ENCODE assay signal across 18 cellular contexts in the genomic region with DNA sequence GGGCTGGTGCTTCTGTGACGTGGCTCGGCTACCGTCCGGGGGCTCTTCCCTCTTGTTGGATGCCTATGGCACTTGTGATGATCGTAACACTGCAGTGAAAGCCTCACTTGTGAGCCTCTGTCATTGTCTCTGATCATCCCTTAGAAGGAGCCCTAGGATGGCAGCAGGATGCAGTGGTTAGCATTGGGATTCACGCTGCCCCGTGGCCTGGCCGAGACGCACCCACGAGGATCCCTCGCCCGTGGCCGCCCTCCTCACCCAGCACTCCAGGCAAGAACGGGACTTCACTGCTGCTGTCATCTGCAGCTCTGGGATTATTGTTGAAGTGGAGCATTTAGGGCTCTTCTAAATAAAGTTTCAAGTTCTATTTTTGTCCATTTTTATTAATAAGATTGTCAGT. TPM values are rescaled to one million over a fixed set of nuclear protein-coding genes. Genes with fewer than 3 reads are reported as not detected.
DNase-seq lines count a peak whose midpoint lies in the region; ATAC-seq and TF ChIP-seq lines count a peak whose summit lies in the region.
"Had no signal": no experiment of that assay in that cellular context is flagged by ENCODE, and none has a peak within 500 bp of the region (broad histone marks: within the 10 kb centered on the region; RNA-seq: fewer than 3 reads in every experiment).

No MANE protein-coding gene starts in this region.

- TF ChIP-seq CTCF in stomach (IDR thresholded peaks at IDR 0.05), result no peak

- DNase-seq in activated CD8-positive, alpha-beta memory T cell treated with anti-CD3 and anti-CD28 coated beads, Interleukin-2, amount 10 ng/mL, durations not matched to agents 7 days and 5 days, result peak; percentile 31
- DNase-seq in activated CD8-positive, alpha-beta memory T cell treated with anti-CD3 and anti-CD28 coated beads, Interleukin-2, amount 50 U/mL, for 48 hours, result no peak
- DNase-seq in mesenteric fat pad (ENCODE audit: low spot score) (peak; percentile 83), sciatic nerve (ENCODE audit: low spot score) (peak; percentile 25), stomach (peak; percentile 11), putamen (ENCODE audit: low spot score) (no peak), dedifferentiated amniotic fluid mesenchymal stem cell (ENCODE audit: extremely low spot score) (no peak)
- no peak for DNase-seq in effector memory CD4-positive, alpha-beta T cell
- DNase-seq: 8988T; CD4-positive, alpha-beta memory T cell; DMS153; DMS79; GDM1; HCEC 1CT had no signal

- 88 to 97% (median 93%) methylated on average over 13 to 14 of the region's 14 CpGs for WGBS in stomach, 5 donors

- H3K9me3 Mint-ChIP-seq in activated CD8-positive, alpha-beta memory T cell treated with anti-CD3 and anti-CD28 coated beads, Interleukin-2, amount 10 ng/mL, durations not matched to agents 7 days and 5 days (ENCODE audit: low read depth), result peaks cover 8% of the 10 kb centered on the region

- TF ChIP-seq POLR2A in stomach (IDR thresholded peaks at IDR 0.05), result no peak

- H3K27ac Mint-ChIP-seq in activated CD8-positive, alpha-beta memory T cell treated with anti-CD3 and anti-CD28 coated beads, Interleukin-2, amount 10 ng/mL, durations not matched to agents 7 days and 5 days, result no peak overlapping the region
- H3K27ac Mint-ChIP-seq: CD14-positive monocyte, GM23338 had no signal

- H3K27ac ChIP-seq in stomach, result no peak overlapping the region
- H3K27ac ChIP-seq in effector memory CD4-positive, alpha-beta T cell (ENCODE audit: insufficient read depth, low read length, poor library complexity, severe bottlenecking), result no peak overlapping the region
- H3K27ac ChIP-seq: BLaER1 had no signal

- CTCF ChIA-PET in activated CD8-positive, alpha-beta memory T cell treated with anti-CD3 and anti-CD28 coated beads, Interleukin-2, amount 10 ng/mL, durations not matched to agents 7 days and 5 days (lab: Charles Lee), result no interaction called here

- no peak overlapping the region for H3K4me3 ChIP-seq in stomach
- no peak overlapping the region for H3K4me3 ChIP-seq in effector memory CD4-positive, alpha-beta T cell (ENCODE audit: insufficient read depth, low read depth, low read length, poor library complexity, severe bottlenecking)
- H3K4me3 ChIP-seq: BLaER1, GM23338 had no signal

- H3K27me3 ChIP-seq in stomach, result peaks cover 7 to 24% (median 7%) of the 10 kb centered on the region in 3 donors
- no peaks in the 10 kb centered on the region for H3K27me3 ChIP-seq in effector memory CD4-positive, alpha-beta T cell (replicated peaks; ENCODE audit: control insufficient read depth, insufficient read depth, low read length, poor library complexity, severe bottlenecking)
- H3K27me3 ChIP-seq: BLaER1 had no signal

- H3K4me1 Mint-ChIP-seq in activated CD8-positive, alpha-beta memory T cell treated with anti-CD3 and anti-CD28 coated beads, Interleukin-2, amount 10 ng/mL, durations not matched to agents 7 days and 5 days, result peaks cover 19% of the 10 kb centered on the region
- H3K4me1 Mint-ChIP-seq: CD14-positive monocyte, GM23338 had no signal

- H3K4me1 ChIP-seq in stomach, result no peaks in the 10 kb centered on the region
- H3K4me1 ChIP-seq in effector memory CD4-positive, alpha-beta T cell (ENCODE audit: control insufficient read depth, insufficient read depth, low read length, poor library complexity, severe bottlenecking), result no peaks in the 10 kb centered on the region

- peaks cover 7% of the 10 kb centered on the region for H3K27me3 Mint-ChIP-seq in activated CD8-positive, alpha-beta memory T cell treated with anti-CD3 and anti-CD28 coated beads, Interleukin-2, amount 10 ng/mL, durations not matched to agents 7 days and 5 days

- H3K36me3 ChIP-seq in stomach, result no peaks in the 10 kb centered on the region
- H3K36me3 ChIP-seq in effector memory CD4-positive, alpha-beta T cell (ENCODE audit: control insufficient read depth, insufficient read depth, low read length), result no peaks in the 10 kb centered on the region
- H3K36me3 ChIP-seq: BLaER1 had no signal

- H3K4me3 Mint-ChIP-seq in activated CD8-positive, alpha-beta memory T cell treated with anti-CD3 and anti-CD28 coated beads, Interleukin-2, amount 10 ng/mL, durations not matched to agents 7 days and 5 days, result no peak overlapping the region
- H3K4me3 Mint-ChIP-seq: CD4-positive, alpha-beta memory T cell; GM23338 had no signal

- no peaks in the 10 kb centered on the region for H3K9me3 ChIP-seq in stomach
- no peaks in the 10 kb centered on the region for H3K9me3 ChIP-seq in effector memory CD4-positive, alpha-beta T cell (ENCODE audit: control insufficient read depth, low read length)
- H3K9me3 ChIP-seq: BLaER1 had no signal

- no peak for TF ChIP-seq EP300 in stomach (IDR thresholded peaks at IDR 0.05)

- intact Hi-C loops in sciatic nerve (cut with DNase I) (no loop called here), stomach (cut with DNase I; ENCODE audit: low total_unique reads) (no loop called here)

- no peak for ATAC-seq in activated CD8-positive, alpha-beta memory T cell treated with anti-CD3 and anti-CD28 coated beads, Interleukin-2, amount 10 ng/mL, durations not matched to agents 7 days and 5 days
- no peak for ATAC-seq in sciatic nerve
- ATAC-seq: GM23338, HepG2 had no signal

- H3K36me3 Mint-ChIP-seq in activated CD8-positive, alpha-beta memory T cell treated with anti-CD3 and anti-CD28 coated beads, Interleukin-2, amount 10 ng/mL, durations not matched to agents 7 days and 5 days, result peaks cover 4% of the 10 kb centered on the region
- H3K36me3 Mint-ChIP-seq: CD14-positive monocyte; CD4-positive, alpha-beta memory T cell had no signal

RNA-seq across cellular contexts. Expression of gene CTDP1, which starts 46.8 kb away (rescaled TPM):
- total RNA-seq in activated CD8-positive, alpha-beta memory T cell treated with anti-CD3 and anti-CD28 coated beads, Interleukin-2, amount 10 ng/mL, durations not matched to agents 7 days and 5 days, result 10 to 100 TPM; 38.4 to 39.7 TPM
- total RNA-seq in mesenteric fat pad (20.8 TPM), sciatic nerve (15.7 TPM), stomach (10 to 100 TPM in 4 of 5 donors, 1 to 10 TPM in 1; 7.6 to 50.7 (median 18.7) TPM)
- 10 to 100 TPM; 10.7 to 18.0 (median 11.2) TPM for polyA plus RNA-seq in stomach

Comparison
In these comparisons a context has a peak if more than half of its experiments do, and no peak if none do; other contexts are left out.
1. DNase-seq: peak in activated CD8-positive, alpha-beta memory T cell treated with anti-CD3 and anti-CD28 coated beads, Interleukin-2, amount 10 ng/mL, durations not matched to agents 7 days and 5 days (single experiment), mesenteric fat pad (single experiment), sciatic nerve (single experiment) and stomach (single experiment); none in activated CD8-positive, alpha-beta memory T cell treated with anti-CD3 and anti-CD28 coated beads, Interleukin-2, amount 50 U/mL, for 48 hours (single experiment), putamen (single experiment), dedifferentiated amniotic fluid mesenchymal stem cell (single experiment) and effector memory CD4-positive, alpha-beta T cell (0 of 3).